In genomic region chr2:158457092-158457825, GRCh38 we compare ENCODE assay signal across 1 cellular context.
TF ChIP-seq lines count a peak whose summit lies in the region.

No MANE protein-coding gene starts in this region.

TF ChIP-seq in HepG2, 621 proteins besides CTCF, POLR2A, EP300 and RAD21 (continued from another document and continues in another):
- no peak for TF ChIP-seq CERS6 (CRISPR knock-in tag; IDR thresholded peaks at IDR 0.05)
- TF ChIP-seq FOXK2 (IDR thresholded peaks at IDR 0.05) = no peak
- 0 out of 2 replicates have a peak, but pooled peaks have one; percentile 2 for TF ChIP-seq ZNF280B (CRISPR knock-in tag; IDR thresholded peaks at IDR 0.05; ENCODE audit: borderline replicate concordance)
- no peak for TF ChIP-seq SOX13 (IDR thresholded peaks at IDR 0.05)
- TF ChIP-seq SOX13 (CRISPR knock-in tag; conservative IDR thresholded peaks at IDR 0.05 in 1 of 2, IDR thresholded peaks at IDR 0.05 in 1 of 2) = peak; percentile 20 to 89
- TF ChIP-seq ZNF34 (CRISPR knock-in tag; IDR thresholded peaks at IDR 0.05; ENCODE audit: borderline replicate concordance) = no peak
- no peak for TF ChIP-seq ZNF775 (CRISPR knock-in tag; IDR thresholded peaks at IDR 0.05; ENCODE audit: borderline replicate concordance)
- TF ChIP-seq KLF13 (CRISPR knock-in tag; IDR thresholded peaks at IDR 0.05) = 0 out of 2 replicates have a peak, but pooled peaks have one; percentile 23
- TF ChIP-seq ZMYM4 (CRISPR knock-in tag; IDR thresholded peaks at IDR 0.05) = no peak
- peak; percentile 16; the same call in 1 of the 2 replicates for TF ChIP-seq E2F2 (CRISPR knock-in tag; IDR thresholded peaks at IDR 0.05; ENCODE audit: borderline replicate concordance)
- no peak for TF ChIP-seq HDAC1 (CRISPR knock-in tag; IDR thresholded peaks at IDR 0.05)
- no peak for TF ChIP-seq HIC2 (CRISPR knock-in tag; IDR thresholded peaks at IDR 0.05; ENCODE audit: low read depth)
- TF ChIP-seq ZNF224 (CRISPR knock-in tag; IDR thresholded peaks at IDR 0.05) = no peak
- no peak for TF ChIP-seq ZNF3 (CRISPR knock-in tag; IDR thresholded peaks at IDR 0.05)
- TF ChIP-seq MAZ (IDR thresholded peaks at IDR 0.05; ENCODE audit: borderline replicate concordance, low read depth, low read length) = no peak
- 0 out of 2 replicates have a peak, but pooled peaks have one; percentile 80 for TF ChIP-seq MAZ (CRISPR knock-in tag; IDR thresholded peaks at IDR 0.05; ENCODE audit: low read depth)
- no peak for TF ChIP-seq TFDP2 (CRISPR knock-in tag; IDR thresholded peaks at IDR 0.05)
- TF ChIP-seq ZNF333 (CRISPR knock-in tag; IDR thresholded peaks at IDR 0.05; ENCODE audit: borderline replicate concordance) = 0 out of 2 replicates have a peak, but pooled peaks have one; percentile 79
- peak; percentile 67 for TF ChIP-seq TFDP1 (CRISPR knock-in tag; IDR thresholded peaks at IDR 0.05; ENCODE audit: borderline replicate concordance)
- TF ChIP-seq AHR (CRISPR knock-in tag; IDR thresholded peaks at IDR 0.05) = peak; percentile 66; the same call in 1 of the 2 replicates
- TF ChIP-seq AGO1 (IDR thresholded peaks at IDR 0.05; ENCODE audit: low read depth, low read length, poor library complexity, severe bottlenecking) = peak; percentile 86
- no peak for TF ChIP-seq ZNF652 (CRISPR knock-in tag; IDR thresholded peaks at IDR 0.05; ENCODE audit: borderline replicate concordance, low read depth)
- TF ChIP-seq MTA1 (CRISPR knock-in tag; IDR thresholded peaks at IDR 0.05; ENCODE audit: borderline replicate concordance) = no peak
- TF ChIP-seq NFE2L1 (CRISPR knock-in tag; IDR thresholded peaks at IDR 0.05; ENCODE audit: borderline replicate concordance) = no peak; the same call in 1 of the 2 replicates
- no peak for TF ChIP-seq ZNF12 (CRISPR knock-in tag; IDR thresholded peaks at IDR 0.05)
- TF ChIP-seq ZBTB1 (CRISPR knock-in tag; IDR thresholded peaks at IDR 0.05; ENCODE audit: borderline replicate concordance) = no peak
- TF ChIP-seq ATF6 (CRISPR knock-in tag; conservative IDR thresholded peaks at IDR 0.05) = no peak
- TF ChIP-seq ZNF580 (CRISPR knock-in tag; IDR thresholded peaks at IDR 0.05; ENCODE audit: borderline replicate concordance, low read depth) = 0 out of 2 replicates have a peak, but pooled peaks have one; percentile 18
- no peak for TF ChIP-seq GABPA (IDR thresholded peaks at IDR 0.05; ENCODE audit: low read depth, low read length)
- TF ChIP-seq GABPA (CRISPR knock-in tag; IDR thresholded peaks at IDR 0.05; ENCODE audit: low read depth) = no peak
- no peak for TF ChIP-seq ZNF484 (CRISPR knock-in tag; IDR thresholded peaks at IDR 0.05; ENCODE audit: borderline replicate concordance, low read depth)
- peak; percentile 45; the same call in 1 of the 2 replicates for TF ChIP-seq ZNF546 (CRISPR knock-in tag; conservative IDR thresholded peaks at IDR 0.05)
- 0 out of 2 replicates have a peak, but pooled peaks have one; percentile 68 for TF ChIP-seq THAP8 (CRISPR knock-in tag; IDR thresholded peaks at IDR 0.05; ENCODE audit: borderline replicate concordance)
- no peak for TF ChIP-seq ZNF704 (CRISPR knock-in tag; IDR thresholded peaks at IDR 0.05; ENCODE audit: borderline replicate concordance)
- no peak; the same call in 1 of the 2 replicates for TF ChIP-seq ZFYVE20 (CRISPR knock-in tag; IDR thresholded peaks at IDR 0.05; ENCODE audit: borderline replicate concordance, low read depth)
- TF ChIP-seq ZNF530 (CRISPR knock-in tag; IDR thresholded peaks at IDR 0.05; ENCODE audit: low read depth) = no peak; the same call in 1 of the 2 replicates
- TF ChIP-seq BRCA1 (CRISPR knock-in tag; IDR thresholded peaks at IDR 0.05) = no peak
- no peak for TF ChIP-seq NFRKB (IDR thresholded peaks at IDR 0.05)
- TF ChIP-seq NR2F6 (IDR thresholded peaks at IDR 0.05) = no peak
- no peak for TF ChIP-seq NR2F6 (CRISPR knock-in tag; IDR thresholded peaks at IDR 0.05)
- TF ChIP-seq REL (CRISPR knock-in tag; conservative IDR thresholded peaks at IDR 0.05) = peak; percentile 63
- TF ChIP-seq PAWR (CRISPR knock-in tag; IDR thresholded peaks at IDR 0.05; ENCODE audit: borderline replicate concordance) = no peak
- TF ChIP-seq TMF1 (CRISPR knock-in tag; IDR thresholded peaks at IDR 0.05; ENCODE audit: low read depth) = peak; percentile 22; the same call in 1 of the 2 replicates
- TF ChIP-seq SP2 (CRISPR knock-in tag; IDR thresholded peaks at IDR 0.05) = no peak
- TF ChIP-seq ZSCAN31 (CRISPR knock-in tag; IDR thresholded peaks at IDR 0.05; ENCODE audit: low read depth) = peak; percentile 77; the same call in 1 of the 2 replicates
- no peak for TF ChIP-seq MZF1 (CRISPR knock-in tag; IDR thresholded peaks at IDR 0.05; ENCODE audit: borderline replicate concordance)
- TF ChIP-seq FOXK1 (CRISPR knock-in tag; IDR thresholded peaks at IDR 0.05; ENCODE audit: borderline replicate concordance, low read depth) = no peak
- TF ChIP-seq ZNF446 (CRISPR knock-in tag; IDR thresholded peaks at IDR 0.05) = no peak
- TF ChIP-seq CHCHD3 (CRISPR knock-in tag; IDR thresholded peaks at IDR 0.05) = peak; percentile 71; the same call in 1 of the 2 replicates
